Comparison of ENCODE assay signal across 3 cellular contexts in genomic region chr1:111831153-111831552, GRCh38.
"Had no signal": no experiment of that assay in that cellular context is flagged by ENCODE, and none has a peak within 500 bp of the region (broad histone marks: within the 10 kb centered on the region; RNA-seq: fewer than 3 reads in every experiment).

No MANE protein-coding gene starts in this region.

- DNase-seq: GDM1, GF-D8 had no signal

- ATAC-seq: GM12878 had no signal

- H3K4me3 ChIP-seq: GM12878 had no signal
